Comparison of ENCODE assay signal across 14 cellular contexts in the genomic region with DNA sequence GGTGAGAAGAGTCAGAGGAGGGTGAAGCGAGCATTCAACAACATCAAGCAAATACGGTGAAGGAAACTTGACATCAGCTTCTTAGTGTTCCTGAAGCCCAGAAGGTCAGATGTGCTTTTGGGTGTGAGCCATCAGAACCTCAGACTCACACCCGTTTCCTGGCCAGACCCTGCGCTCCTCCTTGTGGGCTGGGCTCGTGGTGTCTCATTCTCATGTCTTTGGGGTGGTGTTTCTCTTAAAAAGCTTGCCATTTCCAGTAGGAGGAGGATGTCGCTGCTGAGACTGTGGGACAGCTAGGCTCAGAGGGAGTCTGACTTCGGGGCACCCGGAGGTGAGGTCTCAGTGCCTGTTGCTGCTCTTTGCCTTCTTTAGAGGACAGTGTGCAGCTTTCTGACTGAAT. TPM values are rescaled to one million over a fixed set of nuclear protein-coding genes. Genes with fewer than 3 reads are reported as not detected.
DNase-seq lines count a peak whose midpoint lies in the region; ATAC-seq and TF ChIP-seq lines count a peak whose summit lies in the region.
"Had no signal": no experiment of that assay in that cellular context is flagged by ENCODE, and none has a peak within 500 bp of the region (broad histone marks: within the 10 kb centered on the region; RNA-seq: fewer than 3 reads in every experiment).

No MANE protein-coding gene starts in this region.

- DNase-seq in activated CD4-positive, alpha-beta T cell treated with anti-CD3 and anti-CD28 coated beads for 48 hours = peak; percentile 37
- DNase-seq in activated CD4-positive, alpha-beta T cell treated with anti-CD3 and anti-CD28 coated beads, Interleukin-2, amount 50 U/mL, for 1 hour = no peak
- peak; percentile 30 to 42 (median 38) for DNase-seq in immature natural killer cell
- no peak for DNase-seq in stomach
- no peak for DNase-seq in NCI-H2107 (lab: John Stamatoyannopoulos, UW)
- no peak for DNase-seq in activated T-helper 1 cell treated with anti-CD3 and anti-CD28 coated beads, Interleukin-12 subunit alpha, Interleukin-12 subunit beta, Interleukin-2, Interleukin-4 antibody, amounts not matched to agents 30 ng/mL and 10 ng/mL and 1 ng/mL, durations not matched to agents 14 hours and 24 hours and 36 hours (ENCODE audit: low spot score)
- DNase-seq: anterior cingulate cortex; effector CD8-positive, alpha-beta T cell; NCI-H82; SJCRH30 had no signal

- H3K9me3 Mint-ChIP-seq in activated naive CD4-positive, alpha-beta T cell treated with anti-CD3 and anti-CD28 coated beads, Interleukin-2, amount 50 U/mL, for 24 hours = no peaks in the 10 kb centered on the region
- H3K9me3 Mint-ChIP-seq in immature natural killer cell = peaks cover 0 to 1% (median 0%) of the 10 kb centered on the region in 6 donors
- H3K9me3 Mint-ChIP-seq in activated T-helper 1 cell treated with anti-CD3 and anti-CD28 coated beads, Interleukin-12 subunit alpha, Interleukin-12 subunit beta, Interleukin-2, Interleukin-4 antibody, amounts not matched to agents 30 ng/mL and 10 ng/mL and 1 ng/mL, durations not matched to agents 14 hours and 24 hours and 36 hours = no peaks in the 10 kb centered on the region

- TF ChIP-seq CTCF in stomach (IDR thresholded peaks at IDR 0.05) = no peak

- H3K36me3 ChIP-seq in stomach = no peaks in the 10 kb centered on the region
- H3K36me3 ChIP-seq: SJCRH30 had no signal

- no peak for TF ChIP-seq POLR2A in stomach (IDR thresholded peaks at IDR 0.05)

- no peak for ATAC-seq in GM18520 (IDR thresholded peaks at IDR 0.05; ENCODE audit: unreplicated experiment)
- ATAC-seq: activated CD4-positive, CD25-positive, alpha-beta regulatory T cell treated with anti-CD3 and anti-CD28 coated beads, Interleukin-2, amount 50 U/mL, for 24 hours had no signal

- H3K9me3 ChIP-seq in stomach = no peaks in the 10 kb centered on the region
- H3K9me3 ChIP-seq: SJCRH30 had no signal

- H3K4me1 Mint-ChIP-seq in activated naive CD4-positive, alpha-beta T cell treated with anti-CD3 and anti-CD28 coated beads, Interleukin-2, amount 50 U/mL, for 24 hours = peaks cover 50% of the 10 kb centered on the region
- H3K4me1 Mint-ChIP-seq in immature natural killer cell = peaks cover 31 to 47% of the 10 kb centered on the region in 2 donors
- H3K4me1 Mint-ChIP-seq in activated T-helper 1 cell treated with anti-CD3 and anti-CD28 coated beads, Interleukin-12 subunit alpha, Interleukin-12 subunit beta, Interleukin-2, Interleukin-4 antibody, amounts not matched to agents 30 ng/mL and 10 ng/mL and 1 ng/mL, durations not matched to agents 14 hours and 24 hours and 36 hours (ENCODE audit: low read depth) = peaks cover 30% of the 10 kb centered on the region

- no peak overlapping the region for H3K27ac Mint-ChIP-seq in activated naive CD4-positive, alpha-beta T cell treated with anti-CD3 and anti-CD28 coated beads, Interleukin-2, amount 50 U/mL, for 24 hours
- H3K27ac Mint-ChIP-seq in immature natural killer cell = peak overlapping the region; percentile 8 to 84 (median 50)
- no peak overlapping the region for H3K27ac Mint-ChIP-seq in activated T-helper 1 cell treated with anti-CD3 and anti-CD28 coated beads, Interleukin-12 subunit alpha, Interleukin-12 subunit beta, Interleukin-2, Interleukin-4 antibody, amounts not matched to agents 30 ng/mL and 10 ng/mL and 1 ng/mL, durations not matched to agents 14 hours and 24 hours and 36 hours

- H3K4me3 ChIP-seq in stomach = no peak overlapping the region
- H3K4me3 ChIP-seq: SJCRH30 had no signal

- peak overlapping the region in 4 of 5 donors; percentile 9 to 46 (median 24) for H3K27ac ChIP-seq in stomach
- H3K27ac ChIP-seq: SJCRH30 had no signal

- no peaks in the 10 kb centered on the region for H3K27me3 ChIP-seq in stomach
- H3K27me3 ChIP-seq: SJCRH30 had no signal

- peaks cover 34 to 54% (median 40%) of the 10 kb centered on the region in 4 donors for H3K4me1 ChIP-seq in stomach

- peak overlapping the region; percentile 45 for H3K4me3 Mint-ChIP-seq in activated naive CD4-positive, alpha-beta T cell treated with anti-CD3 and anti-CD28 coated beads, Interleukin-2, amount 50 U/mL, for 24 hours
- H3K4me3 Mint-ChIP-seq in immature natural killer cell = peak overlapping the region; percentile 67 to 82 (median 76)
- no peak overlapping the region for H3K4me3 Mint-ChIP-seq in activated T-helper 1 cell treated with anti-CD3 and anti-CD28 coated beads, Interleukin-12 subunit alpha, Interleukin-12 subunit beta, Interleukin-2, Interleukin-4 antibody, amounts not matched to agents 30 ng/mL and 10 ng/mL and 1 ng/mL, durations not matched to agents 14 hours and 24 hours and 36 hours

- no peaks in the 10 kb centered on the region for H3K36me3 Mint-ChIP-seq in activated naive CD4-positive, alpha-beta T cell treated with anti-CD3 and anti-CD28 coated beads, Interleukin-2, amount 50 U/mL, for 24 hours
- H3K36me3 Mint-ChIP-seq in immature natural killer cell = no peaks in the 10 kb centered on the region
- no peaks in the 10 kb centered on the region for H3K36me3 Mint-ChIP-seq in activated T-helper 1 cell treated with anti-CD3 and anti-CD28 coated beads, Interleukin-12 subunit alpha, Interleukin-12 subunit beta, Interleukin-2, Interleukin-4 antibody, amounts not matched to agents 30 ng/mL and 10 ng/mL and 1 ng/mL, durations not matched to agents 14 hours and 24 hours and 36 hours (ENCODE audit: low read depth)

- intact Hi-C loops in stomach (cut with DNase I; ENCODE audit: low total_unique reads) = no loop called here
- intact Hi-C loops in activated T-helper 1 cell treated with anti-CD3 and anti-CD28 coated beads, Interleukin-12 subunit alpha, Interleukin-12 subunit beta, Interleukin-2, Interleukin-4 antibody, amounts not matched to agents 30 ng/mL and 10 ng/mL and 1 ng/mL, durations not matched to agents 14 hours and 24 hours and 36 hours (cut with micrococcal nuclease) = no loop called here

- peaks cover 2% of the 10 kb centered on the region for H3K27me3 Mint-ChIP-seq in activated naive CD4-positive, alpha-beta T cell treated with anti-CD3 and anti-CD28 coated beads, Interleukin-2, amount 50 U/mL, for 24 hours
- H3K27me3 Mint-ChIP-seq in immature natural killer cell (ENCODE audit: low read depth in 3 of 3) = peaks cover 0 to 4% (median 0%) of the 10 kb centered on the region in 3 donors
- peaks cover 22% of the 10 kb centered on the region for H3K27me3 Mint-ChIP-seq in activated T-helper 1 cell treated with anti-CD3 and anti-CD28 coated beads, Interleukin-12 subunit alpha, Interleukin-12 subunit beta, Interleukin-2, Interleukin-4 antibody, amounts not matched to agents 30 ng/mL and 10 ng/mL and 1 ng/mL, durations not matched to agents 14 hours and 24 hours and 36 hours (ENCODE audit: insufficient read depth)

- WGBS in stomach, 5 donors = 53 to 79% (median 71%) methylated on average over 8 of the region's 8 CpGs

- no peak for TF ChIP-seq EP300 in stomach (IDR thresholded peaks at IDR 0.05)

RNA-seq across cellular contexts. Expression of gene PPFIBP2, which starts 24.2 kb away (rescaled TPM):
- polyA plus RNA-seq in immature natural killer cell (1 to 10 TPM in 2 of 3 donors, under 1 TPM in 1; 0.52 to 5.3 (median 1.9) TPM), stomach (10 to 100 TPM; 28.1 to 75.5 (median 28.1) TPM)
- 100 to 1,000 TPM in 1 of 5 donors, 10 to 100 TPM in 4; 64.3 to 153 (median 92.2) TPM for total RNA-seq in stomach
- total RNA-seq in activated T-helper 1 cell treated with anti-CD3 and anti-CD28 coated beads, Interleukin-12 subunit alpha, Interleukin-12 subunit beta, Interleukin-2, Interleukin-4 antibody, amounts not matched to agents 30 ng/mL and 10 ng/mL and 1 ng/mL, durations not matched to agents 14 hours and 24 hours and 36 hours = 0.62 and 2.9 TPM in 2 replicates

RNA-seq across cellular contexts. Expression of gene OLFML1, which starts 52.7 kb away (rescaled TPM):
- polyA plus RNA-seq in immature natural killer cell (under 1 TPM in 2 of 3 donors, not detected in 1; 0.13 to 0.18 TPM), stomach (1 to 10 TPM in 2 of 3 donors, under 1 TPM in 1; 0.90 to 2.6 (median 2.4) TPM)
- total RNA-seq in stomach = 10 to 100 TPM in 2 of 5 donors, not detected in 3; 11.4 to 14.9 TPM
- not detected in 2 replicates for total RNA-seq in activated T-helper 1 cell treated with anti-CD3 and anti-CD28 coated beads, Interleukin-12 subunit alpha, Interleukin-12 subunit beta, Interleukin-2, Interleukin-4 antibody, amounts not matched to agents 30 ng/mL and 10 ng/mL and 1 ng/mL, durations not matched to agents 14 hours and 24 hours and 36 hours
- total RNA-seq: A172, SJCRH30 had no signal

Comparison
In these comparisons a context has a peak if more than half of its experiments do, and no peak if none do; other contexts are left out.
1. DNase-seq: peak in activated CD4-positive, alpha-beta T cell treated with anti-CD3 and anti-CD28 coated beads for 48 hours (single experiment) and immature natural killer cell (3 of 3); none in activated CD4-positive, alpha-beta T cell treated with anti-CD3 and anti-CD28 coated beads, Interleukin-2, amount 50 U/mL, for 1 hour (single experiment), stomach (single experiment), NCI-H2107 (single experiment) and activated T-helper 1 cell treated with anti-CD3 and anti-CD28 coated beads, Interleukin-12 subunit alpha, Interleukin-12 subunit beta, Interleukin-2, Interleukin-4 antibody, amounts not matched to agents 30 ng/mL and 10 ng/mL and 1 ng/mL, durations not matched to agents 14 hours and 24 hours and 36 hours (single experiment).
2. H3K27ac Mint-ChIP-seq: peak in immature natural killer cell (6 of 6); none in activated naive CD4-positive, alpha-beta T cell treated with anti-CD3 and anti-CD28 coated beads, Interleukin-2, amount 50 U/mL, for 24 hours (single experiment) and activated T-helper 1 cell treated with anti-CD3 and anti-CD28 coated beads, Interleukin-12 subunit alpha, Interleukin-12 subunit beta, Interleukin-2, Interleukin-4 antibody, amounts not matched to agents 30 ng/mL and 10 ng/mL and 1 ng/mL, durations not matched to agents 14 hours and 24 hours and 36 hours (single experiment).
3. RNA of gene PPFIBP2, which starts 24.2 kb away (total RNA-seq): 64.3 to 153 TPM in stomach; 0.62 to 2.9 TPM in activated T-helper 1 cell treated with anti-CD3 and anti-CD28 coated beads, Interleukin-12 subunit alpha, Interleukin-12 subunit beta, Interleukin-2, Interleukin-4 antibody, amounts not matched to agents 30 ng/mL and 10 ng/mL and 1 ng/mL, durations not matched to agents 14 hours and 24 hours and 36 hours; every median in the first group is over 10 times any median in the second.